In the genomic region with DNA sequence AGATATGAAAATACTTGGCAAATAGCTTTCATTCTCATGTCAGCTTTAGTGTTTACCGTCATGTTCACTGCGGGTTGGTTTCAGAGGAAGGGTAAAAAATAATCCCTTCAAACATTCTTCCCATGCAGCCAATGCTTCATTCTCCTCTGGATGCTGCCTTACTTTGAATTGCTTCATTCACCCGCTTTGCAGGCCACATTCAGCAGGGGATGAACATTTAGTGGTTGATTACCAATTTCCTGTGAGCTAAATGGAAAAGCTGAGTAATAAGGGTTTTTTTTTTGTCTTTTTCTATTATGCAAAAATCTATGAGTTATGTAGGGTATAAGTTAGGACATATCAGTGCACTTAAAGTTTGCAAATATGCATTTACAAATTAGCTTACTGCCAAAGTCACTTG, we compare ENCODE assay signal across 9 cellular contexts.
DNase-seq lines count a peak whose midpoint lies in the region; ATAC-seq and TF ChIP-seq lines count a peak whose summit lies in the region.
"Had no signal": no experiment of that assay in that cellular context is flagged by ENCODE, and none has a peak within 500 bp of the region (broad histone marks: within the 10 kb centered on the region; RNA-seq: fewer than 3 reads in every experiment).

No MANE protein-coding gene starts in this region.

- in situ Hi-C loops in astrocyte of the cerebellum (cut with HindIII; ENCODE audit: low sequenced_read_pairs), result no loop called here

- no peaks in the 10 kb centered on the region for H3K4me1 Mint-ChIP-seq in effector memory CD8-positive, alpha-beta T cell (ENCODE audit: low read depth in 2 of 2)

- H3K27ac Mint-ChIP-seq in effector memory CD8-positive, alpha-beta T cell, result no peak overlapping the region

- TF ChIP-seq CTCF in AG10803 (conservative IDR thresholded peaks at IDR 0.05; ENCODE audit: low read length), result no peak
- TF ChIP-seq CTCF in astrocyte of the cerebellum (IDR thresholded peaks at IDR 0.05; ENCODE audit: low read depth, low read length, missing control alignments), result no peak

- H3K9me3 Mint-ChIP-seq in effector memory CD8-positive, alpha-beta T cell, result peaks cover 5 to 15% of the 10 kb centered on the region in 2 donors

- ATAC-seq in GM19372 (IDR thresholded peaks at IDR 0.05; ENCODE audit: low read depth, unreplicated experiment) (peak; percentile 70), HG03432 (IDR thresholded peaks at IDR 0.05; ENCODE audit: unreplicated experiment) (peak; percentile 80), GM18868 (IDR thresholded peaks at IDR 0.05; ENCODE audit: unreplicated experiment) (no peak)
- ATAC-seq in effector memory CD8-positive, alpha-beta T cell (replicated peaks), result no peak

- DNase-seq in AG10803 (ENCODE audit: low read depth), result peak; percentile 36
- DNase-seq in astrocyte of the cerebellum (ENCODE audit: low read depth), result peak; percentile 56
- no peak for DNase-seq in EL
- DNase-seq in dermis blood vessel endothelial cell, result no peak
- DNase-seq in effector memory CD8-positive, alpha-beta T cell, result no peak
- DNase-seq: amniotic stem cell had no signal

- H3K4me3 Mint-ChIP-seq in effector memory CD8-positive, alpha-beta T cell, result no peak overlapping the region

- H3K4me3 ChIP-seq in AG10803 (ENCODE audit: low read length) (no peak overlapping the region), astrocyte of the cerebellum (ENCODE audit: low read depth, low read length) (no peak overlapping the region)

- H3K36me3 Mint-ChIP-seq in effector memory CD8-positive, alpha-beta T cell (ENCODE audit: insufficient read depth), result no peaks in the 10 kb centered on the region

- no peaks in the 10 kb centered on the region for H3K27me3 Mint-ChIP-seq in effector memory CD8-positive, alpha-beta T cell

Comparison
In these comparisons a context has a peak if more than half of its experiments do, and no peak if none do; other contexts are left out.
1. DNase-seq: peak in AG10803 (single experiment) and astrocyte of the cerebellum (single experiment); none in EL (single experiment), dermis blood vessel endothelial cell (single experiment) and effector memory CD8-positive, alpha-beta T cell (0 of 3).
2. ATAC-seq: peak in GM19372 (single experiment) and HG03432 (single experiment); none in GM18868 (single experiment) and effector memory CD8-positive, alpha-beta T cell (single experiment).